In the genomic region with DNA sequence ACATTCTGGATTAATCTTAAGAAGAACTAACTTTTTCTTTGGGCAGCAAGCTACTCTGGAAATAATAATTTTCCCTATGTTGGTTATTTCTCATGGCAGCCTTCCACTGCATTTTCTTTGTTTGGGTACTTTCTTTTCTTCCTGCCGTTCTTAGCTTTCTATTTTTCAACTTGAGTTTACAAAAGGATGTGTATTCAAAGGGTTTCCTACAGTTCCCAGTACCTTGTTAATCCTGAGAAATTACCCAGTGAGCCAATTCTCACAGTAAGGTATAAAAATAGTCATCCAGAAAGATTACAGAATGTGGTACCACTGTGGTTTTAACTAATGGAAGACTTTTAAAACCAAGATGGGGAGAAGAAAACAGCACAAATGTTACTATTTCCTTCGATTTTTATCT, we compare ENCODE assay signal across 20 cellular contexts. TPM values are rescaled to one million over a fixed set of nuclear protein-coding genes. Genes with fewer than 3 reads are reported as not detected.
A peak's percentile ranks its signal among the peaks of the same experiment; 100 is the strongest.
DNase-seq lines count a peak whose midpoint lies in the region; ATAC-seq and TF ChIP-seq lines count a peak whose summit lies in the region.
"Had no signal": no experiment of that assay in that cellular context is flagged by ENCODE, and none has a peak within 500 bp of the region (broad histone marks: within the 10 kb centered on the region; RNA-seq: fewer than 3 reads in every experiment).

No MANE protein-coding gene starts in this region.

- peak overlapping the region; percentile 15 for H3K27ac ChIP-seq in A673 (ENCODE audit: low read depth, low read length, poor library complexity, severe bottlenecking)
- peak overlapping the region; percentile 56 to 71 for H3K27ac ChIP-seq in coronary artery
- H3K27ac ChIP-seq in sigmoid colon: peak overlapping the region; percentile 23 to 69 (median 48)
- H3K27ac ChIP-seq: BLaER1 treated with 17β-estradiol and CSF1 and Interleukin-3, amounts not matched to agents 10 nM and 100 nM; PC-9 had no signal

- TF ChIP-seq CTCF in A673 (conservative IDR thresholded peaks at IDR 0.05; ENCODE audit: low read depth, low read length): no peak
- TF ChIP-seq CTCF in Loucy (conservative IDR thresholded peaks at IDR 0.05; ENCODE audit: low read length): no peak
- TF ChIP-seq CTCF in coronary artery (IDR thresholded peaks at IDR 0.05): no peak
- TF ChIP-seq CTCF in sigmoid colon (IDR thresholded peaks at IDR 0.05): no peak

- intact Hi-C loops in A673 (cut with micrococcal nuclease; ENCODE audit: unreplicated experiment) (no loop called here), sigmoid colon (cut with DNase I) (no loop called here)
- intact Hi-C loops in activated CD4-positive, alpha-beta T cell treated with anti-CD3 and anti-CD28 coated beads for 36 hours (cut with DNase I, micrococcal nuclease): no loop called here

- H3K9me2 ChIP-seq in Loucy (replicated peaks; ENCODE audit: low read depth, low read length): no peaks in the 10 kb centered on the region

- no peaks in the 10 kb centered on the region for H3K27me3 Mint-ChIP-seq in activated CD4-positive, alpha-beta T cell treated with anti-CD3 and anti-CD28 coated beads for 36 hours
- H3K27me3 Mint-ChIP-seq: CD8-positive, alpha-beta memory T cell had no signal

- H3K27ac Mint-ChIP-seq in activated CD4-positive, alpha-beta T cell treated with anti-CD3 and anti-CD28 coated beads for 36 hours: no peak overlapping the region
- H3K27ac Mint-ChIP-seq: CD8-positive, alpha-beta memory T cell; GM23338 had no signal

- no peak for TF ChIP-seq EP300 in sigmoid colon (IDR thresholded peaks at IDR 0.05)

- POLR2A ChIA-PET in A673 (lab: Charles Lee; ENCODE audit: low non-redundant PET): no interaction called here
- POLR2A ChIA-PET in activated CD4-positive, alpha-beta T cell treated with anti-CD3 and anti-CD28 coated beads for 36 hours (lab: Charles Lee): interaction anchor here (0.6 kb wide), 1 partner anchor 43 kb away, joined by 3 read pairs; no protein-coding TSS in a partner anchor
- POLR2A ChIA-PET in HEK293T (lab: Yijun Ruan, JAX): no interaction called here

- no peaks in the 10 kb centered on the region for H3F3A ChIP-seq in Loucy (ENCODE audit: low read depth)

- no peak overlapping the region for H3K9ac ChIP-seq in Loucy (ENCODE audit: low read depth, low read length, poor library complexity, severe bottlenecking)
- H3K9ac ChIP-seq: BLaER1 treated with 17β-estradiol and CSF1 and Interleukin-3, amounts not matched to agents 10 nM and 100 nM had no signal

- no peaks in the 10 kb centered on the region for H4K20me1 ChIP-seq in Loucy (ENCODE audit: insufficient read depth, low read length, poor library complexity, severe bottlenecking)

- 39 to 73% methylated on average over 2 of the region's 2 CpGs for WGBS in sigmoid colon, 2 donors

- peaks cover 4% of the 10 kb centered on the region for H3K4me1 Mint-ChIP-seq in activated CD4-positive, alpha-beta T cell treated with anti-CD3 and anti-CD28 coated beads for 36 hours

- H3K9me3 ChIP-seq in A673 (ENCODE audit: low read depth, low read length, poor library complexity, severe bottlenecking) (no peaks in the 10 kb centered on the region), Loucy (ENCODE audit: insufficient read depth, low read depth, low read length) (no peaks in the 10 kb centered on the region), sigmoid colon (no peaks in the 10 kb centered on the region)

- no peak overlapping the region for H2AFZ ChIP-seq in Loucy (ENCODE audit: low read length)
- H2AFZ ChIP-seq: GM23338, PC-9 had no signal

- no peaks in the 10 kb centered on the region for H3K79me2 ChIP-seq in Loucy (ENCODE audit: insufficient read depth, low read length)

- H3K4me1 ChIP-seq in A673 (ENCODE audit: insufficient read depth, low read length, poor library complexity, severe bottlenecking) (peaks cover 35% of the 10 kb centered on the region), Loucy (ENCODE audit: insufficient read depth, low read length, poor library complexity, severe bottlenecking) (peaks cover 20% of the 10 kb centered on the region), sigmoid colon (peaks cover 0 to 52% (median 39%) of the 10 kb centered on the region in 4 donors)

- H3K36me3 ChIP-seq in A673 (ENCODE audit: insufficient read depth, low read length, poor library complexity, severe bottlenecking) (no peaks in the 10 kb centered on the region), Loucy (ENCODE audit: insufficient read depth, low read length) (peaks cover 6% of the 10 kb centered on the region), sigmoid colon (peaks cover 0 to 8% (median 3%) of the 10 kb centered on the region in 4 donors)

- H3K4me3 ChIP-seq in A673 (ENCODE audit: low read depth, low read length, poor library complexity, severe bottlenecking) (no peak overlapping the region), Loucy (ENCODE audit: low read length, poor library complexity, severe bottlenecking) (no peak overlapping the region), coronary artery (no peak overlapping the region), sigmoid colon (no peak overlapping the region)
- H3K4me3 ChIP-seq: BLaER1 treated with 17β-estradiol and CSF1 and Interleukin-3, amounts not matched to agents 10 nM and 100 nM; GM23338; PC-9 had no signal

- peaks cover 7% of the 10 kb centered on the region for H3K36me3 Mint-ChIP-seq in activated CD4-positive, alpha-beta T cell treated with anti-CD3 and anti-CD28 coated beads for 36 hours (ENCODE audit: low read depth)

- TF ChIP-seq POLR2A in sigmoid colon (IDR thresholded peaks at IDR 0.05): no peak

- H3K4me2 ChIP-seq in Loucy (ENCODE audit: low read depth, low read length, poor library complexity, severe bottlenecking): peak overlapping the region; percentile 5
- H3K4me2 ChIP-seq: BLaER1 treated with 17β-estradiol and CSF1 and Interleukin-3, amounts not matched to agents 10 nM and 100 nM; GM23338; PC-9 had no signal

- ATAC-seq in activated CD4-positive, alpha-beta T cell treated with anti-CD3 and anti-CD28 coated beads for 36 hours: no peak
- ATAC-seq in HG03460 (IDR thresholded peaks at IDR 0.05; ENCODE audit: unreplicated experiment): no peak
- ATAC-seq: GM23338 had no signal

- no peak overlapping the region for H3K4me3 Mint-ChIP-seq in activated CD4-positive, alpha-beta T cell treated with anti-CD3 and anti-CD28 coated beads for 36 hours
- H3K4me3 Mint-ChIP-seq: CD8-positive, alpha-beta memory T cell; GM23338 had no signal

- no peaks in the 10 kb centered on the region for H3K9me3 Mint-ChIP-seq in activated CD4-positive, alpha-beta T cell treated with anti-CD3 and anti-CD28 coated beads for 36 hours (ENCODE audit: low read depth)
- H3K9me3 Mint-ChIP-seq: CD8-positive, alpha-beta memory T cell; GM23338 had no signal

- CTCF ChIA-PET in A673 (lab: Charles Lee) (interaction anchor here (0.6 kb wide), 1 partner anchor 63 kb away, joined by 5 read pairs; no protein-coding TSS in a partner anchor), HEK293T (lab: Yijun Ruan, JAX) (no interaction called here)
- CTCF ChIA-PET in activated CD4-positive, alpha-beta T cell treated with anti-CD3 and anti-CD28 coated beads for 36 hours (lab: Charles Lee): interaction anchor here (1.0 kb wide), 1 partner anchor 295 kb away, joined by 3 read pairs; no protein-coding TSS in a partner anchor

- DNase-seq in A673 (ENCODE audit: low spot score): no peak
- DNase-seq in coronary artery (ENCODE audit: low spot score): no peak
- DNase-seq in sigmoid colon: no peak
- no peak for DNase-seq in activated CD4-positive, alpha-beta T cell treated with anti-CD3 and anti-CD28 coated beads for 36 hours
- no peak for DNase-seq in activated gamma-delta T cell treated with Interleukin-2 at 50 U/mL for 16 hours
- DNase-seq in HEK293T (ENCODE audit: extremely low spot score): no peak
- DNase-seq: CD8-positive, alpha-beta memory T cell; DMS79 treated with DMSO at 0.1 percent for 48 hours; KG1; NCI-H1048; NCI-H2081 treated with DMSO at 0.1 percent for 48 hours; NCI-H510A treated with DMSO at 0.1 percent for 48 hours; NCI-H82; PC-9 had no signal

- BruUV-seq in A673 (replicated peaks; lab: Mats Ljungman, UMichigan): no TSS peak

- H3K27me3 ChIP-seq in A673 (replicated peaks; ENCODE audit: insufficient read depth, low read depth, low read length, poor library complexity) (no peaks in the 10 kb centered on the region), Loucy (ENCODE audit: insufficient read depth, low read length, poor library complexity, severe bottlenecking) (no peaks in the 10 kb centered on the region), sigmoid colon (no peaks in the 10 kb centered on the region)
- H3K27me3 ChIP-seq: BLaER1 treated with 17β-estradiol and CSF1 and Interleukin-3, amounts not matched to agents 10 nM and 100 nM had no signal

TF ChIP-seq in HEK293T, 16 proteins besides CTCF, POLR2A, EP300 and RAD21:
- no peak for TF ChIP-seq ELF4 (IDR thresholded peaks at IDR 0.05)
- TF ChIP-seq FOXM1 (IDR thresholded peaks at IDR 0.05; ENCODE audit: borderline replicate concordance): no peak

RNA-seq across cellular contexts. Expression of a gene that starts 20.2 kb away (rescaled TPM):
- 0.31 TPM in 1 of 2 replicates, not detected in the other for total RNA-seq in A673 (2021)
- total RNA-seq in sigmoid colon: 1 to 10 TPM in 3 of 4 donors, not detected in 1; 1.4 to 6.1 (median 1.5) TPM
- under 1 TPM in 1 of 3 donors, not detected in 2; 0.34 TPM for polyA plus RNA-seq in sigmoid colon
- 1 to 10 TPM in 1 of 2 experiments, under 1 TPM in 1; 0.78 to 1.0 TPM for total RNA-seq in activated CD4-positive, alpha-beta T cell treated with anti-CD3 and anti-CD28 coated beads for 36 hours
- total RNA-seq: A172, G401 had no signal
- polyA plus RNA-seq: CD8-positive, alpha-beta memory T cell; GM23338 had no signal
